14 cellular contexts compared by ENCODE assay signal in genomic region chr12:89861086-89861485, GRCh38.
DNase-seq lines count a peak whose midpoint lies in the region; TF ChIP-seq lines count a peak whose summit lies in the region.
"Had no signal": no experiment of that assay in that cellular context is flagged by ENCODE, and none has a peak within 500 bp of the region (broad histone marks: within the 10 kb centered on the region; RNA-seq: fewer than 3 reads in every experiment).

No MANE protein-coding gene starts in this region.

- TF ChIP-seq CTCF in OCI-LY1 (IDR thresholded peaks at IDR 0.05; ENCODE audit: low read length) (no peak), GM10248 (IDR thresholded peaks at IDR 0.05; ENCODE audit: control extremely low read depth, extremely low read depth, low read depth, missing control alignments) (no peak), Peyer's patch (IDR thresholded peaks at IDR 0.05) (no peak)

- no peak overlapping the region for H2AFZ ChIP-seq in OCI-LY1 (ENCODE audit: low read length)

- H3K9me3 Mint-ChIP-seq in activated naive CD4-positive, alpha-beta T cell treated with anti-CD3 and anti-CD28 coated beads for 36 hours: no peaks in the 10 kb centered on the region

- H3K4me2 ChIP-seq in OCI-LY1 (ENCODE audit: low read length): no peak overlapping the region

- TF ChIP-seq POLR2A in Peyer's patch (IDR thresholded peaks at IDR 0.05): no peak

- no peak overlapping the region for H3K4me3 Mint-ChIP-seq in activated naive CD4-positive, alpha-beta T cell treated with anti-CD3 and anti-CD28 coated beads for 36 hours
- H3K4me3 Mint-ChIP-seq: stimulated activated naive B cell treated with anti-CD40 and anti-IgM and Interleukin-4, amounts not matched to agents 10 μg/mL and 1 μg/mL and 100 μg/mL, for 72 hours had no signal

- H3K27ac ChIP-seq in OCI-LY1 (ENCODE audit: low read depth, low read length, poor library complexity, severe bottlenecking): peak overlapping the region; percentile 95
- no peak overlapping the region for H3K27ac ChIP-seq in Peyer's patch
- H3K27ac ChIP-seq: psoas muscle had no signal

- DNase-seq in activated naive CD4-positive, alpha-beta T cell treated with anti-CD3 and anti-CD28 coated beads for 36 hours: peak; percentile 26
- no peak for DNase-seq in activated naive CD4-positive, alpha-beta T cell (lab: John Stamatoyannopoulos, UW)
- DNase-seq in amniotic epithelial cell (ENCODE audit: low read depth) (peak; percentile 51), GM10248 (ENCODE audit: extremely low spot score) (no peak), Peyer's patch (no peak), EL (no peak)
- peak; percentile 43 for DNase-seq in stimulated activated CD8-positive, alpha-beta memory T cell treated with anti-CD3 and anti-CD28 coated beads, Interleukin-4, amount 100 ng/mL, for 48 hours
- DNase-seq: AML-193; islet precursor cell; KBM-7; NCI-H1436; psoas muscle; stimulated activated naive B cell treated with anti-CD40 and anti-IgM and Interleukin-4, amounts not matched to agents 10 μg/mL and 1 μg/mL and 100 μg/mL, for 72 hours had no signal

- H3K4me3 ChIP-seq in OCI-LY1 (ENCODE audit: low read depth, low read length, poor library complexity, severe bottlenecking) (no peak overlapping the region), Peyer's patch (no peak overlapping the region)
- H3K4me3 ChIP-seq: psoas muscle had no signal

- intact Hi-C loops in activated naive CD4-positive, alpha-beta T cell treated with anti-CD3 and anti-CD28 coated beads for 36 hours (cut with micrococcal nuclease): loop anchor here (2.0 to 5.0 kb wide), 4 partner anchors 181 to 389 kb away; no protein-coding TSS in a partner anchor

- H4K20me1 ChIP-seq in OCI-LY1 (ENCODE audit: insufficient read depth, low read length): no peaks in the 10 kb centered on the region

- H3K27ac Mint-ChIP-seq in activated naive CD4-positive, alpha-beta T cell treated with anti-CD3 and anti-CD28 coated beads for 36 hours: no peak overlapping the region

- H3K4me1 Mint-ChIP-seq in activated naive CD4-positive, alpha-beta T cell treated with anti-CD3 and anti-CD28 coated beads for 36 hours (ENCODE audit: low read depth): peaks cover 53% of the 10 kb centered on the region

- CTCF ChIA-PET in activated naive CD4-positive, alpha-beta T cell treated with anti-CD3 and anti-CD28 coated beads for 36 hours (lab: Charles Lee): no interaction called here
- CTCF ChIA-PET in GM10248 (lab: Yijun Ruan, JAX): interaction anchor here (1.7 kb wide), 1 partner anchor 23 kb away, joined by 5 read pairs; no protein-coding TSS in a partner anchor

- H3K9me3 ChIP-seq in OCI-LY1 (ENCODE audit: low read length) (0 out of 2 replicates have a peak, but pooled peaks cover 2% of the 10 kb centered on the region), Peyer's patch (no peaks in the 10 kb centered on the region)
- H3K9me3 ChIP-seq: psoas muscle had no signal

- no peaks in the 10 kb centered on the region for H3K79me2 ChIP-seq in OCI-LY1 (ENCODE audit: insufficient read depth, low read length)

- H3K36me3 ChIP-seq in OCI-LY1 (ENCODE audit: insufficient read depth, low read length): no peaks in the 10 kb centered on the region
- no peaks in the 10 kb centered on the region for H3K36me3 ChIP-seq in Peyer's patch

- no peak overlapping the region for H3K9ac ChIP-seq in OCI-LY1 (ENCODE audit: low read length)

- H3K36me3 Mint-ChIP-seq in activated naive CD4-positive, alpha-beta T cell treated with anti-CD3 and anti-CD28 coated beads for 36 hours (ENCODE audit: low read depth): no peaks in the 10 kb centered on the region

- H3K9me2 ChIP-seq in OCI-LY1 (ENCODE audit: low read depth, low read length): no peaks in the 10 kb centered on the region

- H3K27me3 ChIP-seq in OCI-LY1 (ENCODE audit: insufficient read depth, low read length): no peaks in the 10 kb centered on the region
- no peaks in the 10 kb centered on the region for H3K27me3 ChIP-seq in Peyer's patch

- POLR2A ChIA-PET in GM10248 (lab: Yijun Ruan, JAX): no interaction called here

- H3K27me3 Mint-ChIP-seq in activated naive CD4-positive, alpha-beta T cell treated with anti-CD3 and anti-CD28 coated beads for 36 hours (ENCODE audit: low read depth): no peaks in the 10 kb centered on the region
- H3K27me3 Mint-ChIP-seq: stimulated activated naive B cell treated with anti-CD40 and anti-IgM and Interleukin-4, amounts not matched to agents 10 μg/mL and 1 μg/mL and 100 μg/mL, for 72 hours had no signal

- H3K4me1 ChIP-seq in OCI-LY1 (ENCODE audit: insufficient read depth, low read length, severe bottlenecking) (peaks cover 88% of the 10 kb centered on the region), Peyer's patch (peaks cover 0 to 7% (median 3%) of the 10 kb centered on the region in 4 donors)

- H3F3A ChIP-seq in OCI-LY1 (ENCODE audit: insufficient read depth, low read length): no peaks in the 10 kb centered on the region

Comparison
In these comparisons a context has a peak if more than half of its experiments do, and no peak if none do; other contexts are left out.
1. DNase-seq: peak in activated naive CD4-positive, alpha-beta T cell treated with anti-CD3 and anti-CD28 coated beads for 36 hours (single experiment), amniotic epithelial cell (single experiment) and stimulated activated CD8-positive, alpha-beta memory T cell treated with anti-CD3 and anti-CD28 coated beads, Interleukin-4, amount 100 ng/mL, for 48 hours (single experiment); none in activated naive CD4-positive, alpha-beta T cell (0 of 4), GM10248 (single experiment), Peyer's patch (0 of 3) and EL (single experiment).